25 cellular contexts compared by ENCODE assay signal in the genomic region with DNA sequence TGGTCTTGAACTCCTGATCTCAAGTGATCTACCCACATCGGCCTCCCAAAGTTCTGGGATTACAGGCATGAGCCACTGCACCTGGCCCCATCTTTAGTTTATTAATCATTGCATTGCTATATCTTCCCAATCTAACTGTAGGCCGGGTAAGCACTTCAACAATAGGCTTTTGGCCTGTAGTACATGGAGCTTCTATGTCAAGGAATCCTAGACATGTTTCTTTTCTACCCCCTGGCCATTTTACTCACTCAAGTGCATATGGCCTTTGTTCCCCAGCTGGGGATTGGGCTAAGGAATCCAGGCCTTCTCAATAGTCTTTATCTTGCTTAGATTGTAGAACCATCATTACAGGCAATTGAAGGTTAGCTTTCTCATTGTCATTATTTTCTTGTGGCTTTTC.
"Had no signal": no experiment of that assay in that cellular context is flagged by ENCODE, and none has a peak within 500 bp of the region (broad histone marks: within the 10 kb centered on the region; RNA-seq: fewer than 3 reads in every experiment).

No MANE protein-coding gene starts in this region.

- H3K36me3 ChIP-seq: stomach, suprapubic skin, thyroid gland, tibial nerve, transverse colon, upper lobe of left lung, upper lobe of right lung, uterus, vagina had no signal

- ATAC-seq: stimulated activated effector memory CD8-positive, alpha-beta T cell treated with anti-CD3 and anti-CD28 coated beads, Interleukin-12 subunit alpha, Interleukin-12 subunit beta, amount 100 ng/mL, for 72 hours; stimulated activated memory B cell treated with anti-CD40 and anti-IgM and Interleukin-4, amounts not matched to agents 10 μg/mL and 1 μg/mL and 100 μg/mL, for 72 hours; stimulated activated naive B cell treated with anti-CD40 and anti-IgM and Interleukin-4, amounts not matched to agents 10 μg/mL and 1 μg/mL and 100 μg/mL, for 72 hours; stimulated activated naive CD8-positive, alpha-beta T cell treated with anti-CD3 and anti-CD28 coated beads, Interleukin-15, amount 100 ng/mL, for 72 hours; stimulated activated naive CD8-positive, alpha-beta T cell treated with anti-CD3 and anti-CD28 coated beads, Interleukin-15, Interleukin-2, amounts not matched to agents 100 U/mL and 50 U/mL, for 24 hours; upper lobe of right lung had no signal

- DNase-seq: stimulated activated CD4-positive, alpha-beta T cell treated with anti-CD3 and anti-CD28 coated beads, Interleukin-1b, Interleukin-23, amount 100 ng/mL, for 48 hours; stimulated activated CD4-positive, alpha-beta T cell treated with anti-CD3 and anti-CD28 coated beads, Interleukin-2, amount 100 ng/mL, for 24 hours; stimulated activated CD4-positive, alpha-beta T cell treated with anti-CD3 and anti-CD28 coated beads, Interleukin-2, amount 100 ng/mL, for 48 hours; stimulated activated CD4-positive, alpha-beta T cell treated with anti-CD3 and anti-CD28 coated beads, Interleukin-4, amount 100 ng/mL, for 1 hour; stimulated activated CD4-positive, alpha-beta T cell treated with anti-CD3 and anti-CD28 coated beads, Interleukin-4, amount 100 ng/mL, for 24 hours; stimulated activated CD4-positive, alpha-beta T cell treated with anti-CD3 and anti-CD28 coated beads, Interleukin-4, amount 100 ng/mL, for 4 hours; stimulated activated CD8-positive, alpha-beta memory T cell treated with anti-CD3 and anti-CD28 coated beads, Interleukin-4, amount 100 ng/mL, for 48 hours; stimulated activated naive B cell treated with anti-CD40 and anti-IgM and Interleukin-4, amounts not matched to agents 10 μg/mL and 1 μg/mL and 100 μg/mL, for 72 hours; stimulated activated naive CD4-positive, alpha-beta T cell; stimulated activated naive CD4-positive, alpha-beta T cell treated with Interleukin-2 at 50 U/mL for 16 hours; stimulated activated naive CD8-positive, alpha-beta T cell treated with anti-CD3 and anti-CD28 coated beads, Interleukin-15, amount 100 ng/mL, for 72 hours; stimulated activated naive CD8-positive, alpha-beta T cell treated with anti-CD3 and anti-CD28 coated beads, Interleukin-15, Interleukin-2, amounts not matched to agents 100 U/mL and 50 U/mL, for 24 hours; stomach; substantia nigra; testis; thyroid gland; transverse colon; upper lobe of left lung; upper lobe of right lung; uterus had no signal

- H3K9me3 ChIP-seq: stomach, suprapubic skin, testis, thyroid gland, tibial nerve, transverse colon, upper lobe of left lung, upper lobe of right lung, uterus, vagina had no signal

- H3K27me3 ChIP-seq: stomach, suprapubic skin, testis, thyroid gland, tibial nerve, transverse colon, upper lobe of left lung, upper lobe of right lung, uterus, vagina had no signal

- H3K27ac ChIP-seq: stomach, suprapubic skin, testis, thyroid gland, tibial nerve, transverse colon, upper lobe of left lung, upper lobe of right lung, vagina had no signal

- H3K4me1 ChIP-seq: suprapubic skin, testis, thyroid gland, upper lobe of left lung, upper lobe of right lung, uterus had no signal

- H3K4me3 ChIP-seq: stomach, suprapubic skin, testis, thyroid gland, tibial nerve, transverse colon, upper lobe of left lung, upper lobe of right lung, uterus, vagina had no signal
